In the genomic region with DNA sequence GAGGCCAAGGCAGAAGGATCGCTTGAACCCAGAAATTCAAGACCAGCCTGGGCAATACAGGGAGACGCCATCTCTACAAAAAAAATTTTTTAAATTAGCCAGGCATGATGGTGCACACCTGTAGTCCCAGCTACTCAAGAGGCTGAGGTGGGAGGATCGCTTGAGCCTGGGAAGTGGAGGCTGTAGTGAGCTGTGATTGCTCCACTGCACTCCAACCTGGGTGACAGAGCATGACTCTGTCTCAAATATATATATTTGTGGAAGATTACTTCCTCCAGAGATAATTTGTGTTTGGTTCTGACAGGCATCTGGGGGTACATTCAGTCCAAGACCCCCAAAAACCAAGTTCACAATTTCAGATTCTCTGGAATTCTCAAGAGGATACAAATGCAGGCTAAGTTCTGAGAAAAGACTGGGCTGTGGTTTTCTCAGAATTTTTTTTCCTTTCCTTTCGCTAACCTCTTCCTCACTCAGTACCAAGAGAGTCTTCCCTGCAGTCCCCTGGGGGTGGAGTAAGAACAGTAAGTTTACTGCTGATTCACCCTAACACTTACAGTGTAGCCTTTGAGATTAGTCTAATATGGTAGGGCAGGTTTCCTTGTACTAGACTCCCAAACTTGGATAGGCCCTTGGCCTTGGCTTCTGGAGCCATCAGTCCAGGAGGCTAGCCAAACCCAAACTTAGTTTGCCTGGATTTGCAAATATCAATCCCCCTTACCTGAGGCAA, we compare ENCODE assay signal across 1 cellular context.
TF ChIP-seq lines count a peak whose summit lies in the region.

No MANE protein-coding gene starts in this region.

TF ChIP-seq in K562, 482 proteins besides CTCF, POLR2A, EP300 and RAD21 (continues in another document):
- TF ChIP-seq JUND (IDR thresholded peaks at IDR 0.05; ENCODE audit: borderline replicate concordance, low read depth, low read length) (peak; percentile 28; the same call in 1 of the 2 replicates), JUND (tag; IDR thresholded peaks at IDR 0.05; ENCODE audit: borderline replicate concordance, low read depth, low read length) (peak; percentile 44; the same call in 1 of the 3 replicates), SMARCC2 (IDR thresholded peaks at IDR 0.05; ENCODE audit: low read depth) (peak; percentile 61), CCNT2 (IDR thresholded peaks at IDR 0.05; ENCODE audit: borderline replicate concordance, extremely low read depth, insufficient read length, low read depth, low read length) (no peak), CC2D1A (IDR thresholded peaks at IDR 0.05) (peak; percentile 88; the same call in 1 of the 2 replicates), EHMT2 (IDR thresholded peaks at IDR 0.05) (peak; percentile 87), RCOR1 (IDR thresholded peaks at IDR 0.05; ENCODE audit: borderline replicate concordance in 1 of 2, low read depth in 2 of 2, low read length in 2 of 2) (0 out of 4 replicates have a peak, but pooled peaks of 1 of the 2 experiments have one; percentile 15), KDM1A (IDR thresholded peaks at IDR 0.05) (0 out of 4 replicates have a peak, but pooled peaks of 1 of the 2 experiments have one; percentile 20), BACH1 (tag; IDR thresholded peaks at IDR 0.05) (peak; percentile 83), FOSL1 (tag; conservative IDR thresholded peaks at IDR 0.05) (0 out of 2 replicates have a peak, but pooled peaks have one; percentile 32), MAZ (CRISPR knock-in tag; conservative IDR thresholded peaks at IDR 0.05 in 1 of 2, IDR thresholded peaks at IDR 0.05 in 1 of 2) (peak in 1 of 2 experiments; percentile 47; a peak in 2 of 4 replicates), ELF4 (CRISPR knock-in tag; IDR thresholded peaks at IDR 0.05) (no peak), ZFP36 (IDR thresholded peaks at IDR 0.05; ENCODE audit: low read depth, low read length, partially characterized antibody) (peak; percentile 9), MAFK (IDR thresholded peaks at IDR 0.05; ENCODE audit: low read length) (peak; percentile 70; the same call in 1 of the 2 replicates), ATF7 (IDR thresholded peaks at IDR 0.05) (peak; percentile 23; the same call in 1 of the 2 replicates), NFIX (CRISPR knock-in tag; IDR thresholded peaks at IDR 0.05; ENCODE audit: low read depth) (no peak), SMARCA4 (IDR thresholded peaks at IDR 0.05) (peak; percentile 62; the same call in 1 of the 2 replicates), NBN (IDR thresholded peaks at IDR 0.05; ENCODE audit: low read depth) (peak; percentile 55; the same call in 1 of the 2 replicates), ARID1B (IDR thresholded peaks at IDR 0.05) (peak; percentile 48), JUN (IDR thresholded peaks at IDR 0.05; ENCODE audit: borderline replicate concordance, low read depth, low read length) (no peak), JUN (CRISPR knock-in tag; IDR thresholded peaks at IDR 0.05; ENCODE audit: borderline replicate concordance) (no peak), EZH2 (IDR thresholded peaks at IDR 0.05; ENCODE audit: borderline replicate concordance, low read depth, low read length) (no peak), SRF (CRISPR knock-in tag; IDR thresholded peaks at IDR 0.05) (peak in 1 of 2 experiments; percentile 84; a peak in 2 of 4 replicates), ZNF586 (CRISPR knock-in tag; conservative IDR thresholded peaks at IDR 0.05) (no peak), SMARCE1 (IDR thresholded peaks at IDR 0.05) (0 out of 2 replicates have a peak, but pooled peaks have one; percentile 28), C11orf30 (IDR thresholded peaks at IDR 0.05; ENCODE audit: low read depth) (peak; percentile 91), ZNF766 (CRISPR knock-in tag; conservative IDR thresholded peaks at IDR 0.05) (peak; percentile 65; the same call in 1 of the 2 replicates), MAFG (tag; conservative IDR thresholded peaks at IDR 0.05) (peak; percentile 79), ZFP30 (CRISPR knock-in tag; IDR thresholded peaks at IDR 0.05; ENCODE audit: borderline replicate concordance) (no peak), PTBP1 (IDR thresholded peaks at IDR 0.05; ENCODE audit: low read depth, low read length) (no peak), LEF1 (IDR thresholded peaks at IDR 0.05) (0 out of 2 replicates have a peak, but pooled peaks have one; percentile 48), RB1 (IDR thresholded peaks at IDR 0.05; ENCODE audit: low read depth) (no peak), MAFF (IDR thresholded peaks at IDR 0.05; ENCODE audit: low read length) (peak; percentile 81)
- TF ChIP-seq, protein P1, sequence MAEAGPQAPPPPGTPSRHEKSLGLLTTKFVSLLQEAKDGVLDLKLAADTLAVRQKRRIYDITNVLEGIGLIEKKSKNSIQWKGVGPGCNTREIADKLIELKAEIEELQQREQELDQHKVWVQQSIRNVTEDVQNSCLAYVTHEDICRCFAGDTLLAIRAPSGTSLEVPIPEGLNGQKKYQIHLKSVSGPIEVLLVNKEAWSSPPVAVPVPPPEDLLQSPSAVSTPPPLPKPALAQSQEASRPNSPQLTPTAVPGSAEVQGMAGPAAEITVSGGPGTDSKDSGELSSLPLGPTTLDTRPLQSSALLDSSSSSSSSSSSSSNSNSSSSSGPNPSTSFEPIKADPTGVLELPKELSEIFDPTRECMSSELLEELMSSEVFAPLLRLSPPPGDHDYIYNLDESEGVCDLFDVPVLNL (CRISPR knock-in tag; IDR thresholded peaks at IDR 0.05; ENCODE audit: low read depth) = no peak
- TF ChIP-seq, protein P2, sequence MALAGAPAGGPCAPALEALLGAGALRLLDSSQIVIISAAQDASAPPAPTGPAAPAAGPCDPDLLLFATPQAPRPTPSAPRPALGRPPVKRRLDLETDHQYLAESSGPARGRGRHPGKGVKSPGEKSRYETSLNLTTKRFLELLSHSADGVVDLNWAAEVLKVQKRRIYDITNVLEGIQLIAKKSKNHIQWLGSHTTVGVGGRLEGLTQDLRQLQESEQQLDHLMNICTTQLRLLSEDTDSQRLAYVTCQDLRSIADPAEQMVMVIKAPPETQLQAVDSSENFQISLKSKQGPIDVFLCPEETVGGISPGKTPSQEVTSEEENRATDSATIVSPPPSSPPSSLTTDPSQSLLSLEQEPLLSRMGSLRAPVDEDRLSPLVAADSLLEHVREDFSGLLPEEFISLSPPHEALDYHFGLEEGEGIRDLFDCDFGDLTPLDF (CRISPR knock-in tag; IDR thresholded peaks at IDR 0.05) = no peak
- TF ChIP-seq, protein P3, sequence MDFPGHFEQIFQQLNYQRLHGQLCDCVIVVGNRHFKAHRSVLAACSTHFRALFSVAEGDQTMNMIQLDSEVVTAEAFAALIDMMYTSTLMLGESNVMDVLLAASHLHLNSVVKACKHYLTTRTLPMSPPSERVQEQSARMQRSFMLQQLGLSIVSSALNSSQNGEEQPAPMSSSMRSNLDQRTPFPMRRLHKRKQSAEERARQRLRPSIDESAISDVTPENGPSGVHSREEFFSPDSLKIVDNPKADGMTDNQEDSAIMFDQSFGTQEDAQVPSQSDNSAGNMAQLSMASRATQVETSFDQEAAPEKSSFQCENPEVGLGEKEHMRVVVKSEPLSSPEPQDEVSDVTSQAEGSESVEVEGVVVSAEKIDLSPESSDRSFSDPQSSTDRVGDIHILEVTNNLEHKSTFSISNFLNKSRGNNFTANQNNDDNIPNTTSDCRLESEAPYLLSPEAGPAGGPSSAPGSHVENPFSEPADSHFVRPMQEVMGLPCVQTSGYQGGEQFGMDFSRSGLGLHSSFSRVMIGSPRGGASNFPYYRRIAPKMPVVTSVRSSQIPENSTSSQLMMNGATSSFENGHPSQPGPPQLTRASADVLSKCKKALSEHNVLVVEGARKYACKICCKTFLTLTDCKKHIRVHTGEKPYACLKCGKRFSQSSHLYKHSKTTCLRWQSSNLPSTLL (IDR thresholded peaks at IDR 0.05) = peak; percentile 84
- TF ChIP-seq, protein P4, sequence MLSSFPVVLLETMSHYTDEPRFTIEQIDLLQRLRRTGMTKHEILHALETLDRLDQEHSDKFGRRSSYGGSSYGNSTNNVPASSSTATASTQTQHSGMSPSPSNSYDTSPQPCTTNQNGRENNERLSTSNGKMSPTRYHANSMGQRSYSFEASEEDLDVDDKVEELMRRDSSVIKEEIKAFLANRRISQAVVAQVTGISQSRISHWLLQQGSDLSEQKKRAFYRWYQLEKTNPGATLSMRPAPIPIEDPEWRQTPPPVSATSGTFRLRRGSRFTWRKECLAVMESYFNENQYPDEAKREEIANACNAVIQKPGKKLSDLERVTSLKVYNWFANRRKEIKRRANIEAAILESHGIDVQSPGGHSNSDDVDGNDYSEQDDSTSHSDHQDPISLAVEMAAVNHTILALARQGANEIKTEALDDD (IDR thresholded peaks at IDR 0.05) = peak; percentile 82
- TF ChIP-seq, protein P5, sequence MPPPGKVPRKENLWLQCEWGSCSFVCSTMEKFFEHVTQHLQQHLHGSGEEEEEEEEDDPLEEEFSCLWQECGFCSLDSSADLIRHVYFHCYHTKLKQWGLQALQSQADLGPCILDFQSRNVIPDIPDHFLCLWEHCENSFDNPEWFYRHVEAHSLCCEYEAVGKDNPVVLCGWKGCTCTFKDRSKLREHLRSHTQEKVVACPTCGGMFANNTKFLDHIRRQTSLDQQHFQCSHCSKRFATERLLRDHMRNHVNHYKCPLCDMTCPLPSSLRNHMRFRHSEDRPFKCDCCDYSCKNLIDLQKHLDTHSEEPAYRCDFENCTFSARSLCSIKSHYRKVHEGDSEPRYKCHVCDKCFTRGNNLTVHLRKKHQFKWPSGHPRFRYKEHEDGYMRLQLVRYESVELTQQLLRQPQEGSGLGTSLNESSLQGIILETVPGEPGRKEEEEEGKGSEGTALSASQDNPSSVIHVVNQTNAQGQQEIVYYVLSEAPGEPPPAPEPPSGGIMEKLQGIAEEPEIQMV (tag; conservative IDR thresholded peaks at IDR 0.05; ENCODE audit: low read depth) = peak; percentile 92
- TF ChIP-seq, protein P6, sequence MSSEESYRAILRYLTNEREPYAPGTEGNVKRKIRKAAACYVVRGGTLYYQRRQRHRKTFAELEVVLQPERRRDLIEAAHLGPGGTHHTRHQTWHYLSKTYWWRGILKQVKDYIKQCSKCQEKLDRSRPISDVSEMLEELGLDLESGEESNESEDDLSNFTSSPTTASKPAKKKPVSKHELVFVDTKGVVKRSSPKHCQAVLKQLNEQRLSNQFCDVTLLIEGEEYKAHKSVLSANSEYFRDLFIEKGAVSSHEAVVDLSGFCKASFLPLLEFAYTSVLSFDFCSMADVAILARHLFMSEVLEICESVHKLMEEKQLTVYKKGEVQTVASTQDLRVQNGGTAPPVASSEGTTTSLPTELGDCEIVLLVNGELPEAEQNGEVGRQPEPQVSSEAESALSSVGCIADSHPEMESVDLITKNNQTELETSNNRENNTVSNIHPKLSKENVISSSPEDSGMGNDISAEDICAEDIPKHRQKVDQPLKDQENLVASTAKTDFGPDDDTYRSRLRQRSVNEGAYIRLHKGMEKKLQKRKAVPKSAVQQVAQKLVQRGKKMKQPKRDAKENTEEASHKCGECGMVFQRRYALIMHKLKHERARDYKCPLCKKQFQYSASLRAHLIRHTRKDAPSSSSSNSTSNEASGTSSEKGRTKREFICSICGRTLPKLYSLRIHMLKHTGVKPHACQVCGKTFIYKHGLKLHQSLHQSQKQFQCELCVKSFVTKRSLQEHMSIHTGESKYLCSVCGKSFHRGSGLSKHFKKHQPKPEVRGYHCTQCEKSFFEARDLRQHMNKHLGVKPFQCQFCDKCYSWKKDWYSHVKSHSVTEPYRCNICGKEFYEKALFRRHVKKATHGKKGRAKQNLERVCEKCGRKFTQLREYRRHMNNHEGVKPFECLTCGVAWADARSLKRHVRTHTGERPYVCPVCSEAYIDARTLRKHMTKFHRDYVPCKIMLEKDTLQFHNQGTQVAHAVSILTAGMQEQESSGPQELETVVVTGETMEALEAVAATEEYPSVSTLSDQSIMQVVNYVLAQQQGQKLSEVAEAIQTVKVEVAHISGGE (CRISPR knock-in tag; IDR thresholded peaks at IDR 0.05) = peak in 1 of 3 experiments; percentile 37; a peak in 1 of 6 replicates
- TF ChIP-seq, protein P7, sequence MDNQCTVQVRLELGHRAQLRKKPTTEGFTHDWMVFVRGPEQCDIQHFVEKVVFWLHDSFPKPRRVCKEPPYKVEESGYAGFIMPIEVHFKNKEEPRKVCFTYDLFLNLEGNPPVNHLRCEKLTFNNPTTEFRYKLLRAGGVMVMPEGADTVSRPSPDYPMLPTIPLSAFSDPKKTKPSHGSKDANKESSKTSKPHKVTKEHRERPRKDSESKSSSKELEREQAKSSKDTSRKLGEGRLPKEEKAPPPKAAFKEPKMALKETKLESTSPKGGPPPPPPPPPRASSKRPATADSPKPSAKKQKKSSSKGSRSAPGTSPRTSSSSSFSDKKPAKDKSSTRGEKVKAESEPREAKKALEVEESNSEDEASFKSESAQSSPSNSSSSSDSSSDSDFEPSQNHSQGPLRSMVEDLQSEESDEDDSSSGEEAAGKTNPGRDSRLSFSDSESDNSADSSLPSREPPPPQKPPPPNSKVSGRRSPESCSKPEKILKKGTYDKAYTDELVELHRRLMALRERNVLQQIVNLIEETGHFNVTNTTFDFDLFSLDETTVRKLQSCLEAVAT (IDR thresholded peaks at IDR 0.05) = peak in 1 of 2 experiments; percentile 31; a peak in 1 of 4 replicates
- TF ChIP-seq, protein P8, sequence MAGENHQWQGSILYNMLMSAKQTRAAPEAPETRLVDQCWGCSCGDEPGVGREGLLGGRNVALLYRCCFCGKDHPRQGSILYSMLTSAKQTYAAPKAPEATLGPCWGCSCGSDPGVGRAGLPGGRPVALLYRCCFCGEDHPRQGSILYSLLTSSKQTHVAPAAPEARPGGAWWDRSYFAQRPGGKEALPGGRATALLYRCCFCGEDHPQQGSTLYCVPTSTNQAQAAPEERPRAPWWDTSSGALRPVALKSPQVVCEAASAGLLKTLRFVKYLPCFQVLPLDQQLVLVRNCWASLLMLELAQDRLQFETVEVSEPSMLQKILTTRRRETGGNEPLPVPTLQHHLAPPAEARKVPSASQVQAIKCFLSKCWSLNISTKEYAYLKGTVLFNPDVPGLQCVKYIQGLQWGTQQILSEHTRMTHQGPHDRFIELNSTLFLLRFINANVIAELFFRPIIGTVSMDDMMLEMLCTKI (IDR thresholded peaks at IDR 0.05; ENCODE audit: partially characterized antibody) = no peak
- TF ChIP-seq, protein P9, sequence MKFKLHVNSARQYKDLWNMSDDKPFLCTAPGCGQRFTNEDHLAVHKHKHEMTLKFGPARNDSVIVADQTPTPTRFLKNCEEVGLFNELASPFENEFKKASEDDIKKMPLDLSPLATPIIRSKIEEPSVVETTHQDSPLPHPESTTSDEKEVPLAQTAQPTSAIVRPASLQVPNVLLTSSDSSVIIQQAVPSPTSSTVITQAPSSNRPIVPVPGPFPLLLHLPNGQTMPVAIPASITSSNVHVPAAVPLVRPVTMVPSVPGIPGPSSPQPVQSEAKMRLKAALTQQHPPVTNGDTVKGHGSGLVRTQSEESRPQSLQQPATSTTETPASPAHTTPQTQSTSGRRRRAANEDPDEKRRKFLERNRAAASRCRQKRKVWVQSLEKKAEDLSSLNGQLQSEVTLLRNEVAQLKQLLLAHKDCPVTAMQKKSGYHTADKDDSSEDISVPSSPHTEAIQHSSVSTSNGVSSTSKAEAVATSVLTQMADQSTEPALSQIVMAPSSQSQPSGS (CRISPR knock-in tag; IDR thresholded peaks at IDR 0.05) = no peak
- TF ChIP-seq, protein P10, sequence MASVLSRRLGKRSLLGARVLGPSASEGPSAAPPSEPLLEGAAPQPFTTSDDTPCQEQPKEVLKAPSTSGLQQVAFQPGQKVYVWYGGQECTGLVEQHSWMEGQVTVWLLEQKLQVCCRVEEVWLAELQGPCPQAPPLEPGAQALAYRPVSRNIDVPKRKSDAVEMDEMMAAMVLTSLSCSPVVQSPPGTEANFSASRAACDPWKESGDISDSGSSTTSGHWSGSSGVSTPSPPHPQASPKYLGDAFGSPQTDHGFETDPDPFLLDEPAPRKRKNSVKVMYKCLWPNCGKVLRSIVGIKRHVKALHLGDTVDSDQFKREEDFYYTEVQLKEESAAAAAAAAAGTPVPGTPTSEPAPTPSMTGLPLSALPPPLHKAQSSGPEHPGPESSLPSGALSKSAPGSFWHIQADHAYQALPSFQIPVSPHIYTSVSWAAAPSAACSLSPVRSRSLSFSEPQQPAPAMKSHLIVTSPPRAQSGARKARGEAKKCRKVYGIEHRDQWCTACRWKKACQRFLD (CRISPR knock-in tag; IDR thresholded peaks at IDR 0.05) = 0 out of 2 replicates have a peak, but pooled peaks have one; percentile 18
